ENCODE assay signal across 10 cellular contexts in the genomic region with DNA sequence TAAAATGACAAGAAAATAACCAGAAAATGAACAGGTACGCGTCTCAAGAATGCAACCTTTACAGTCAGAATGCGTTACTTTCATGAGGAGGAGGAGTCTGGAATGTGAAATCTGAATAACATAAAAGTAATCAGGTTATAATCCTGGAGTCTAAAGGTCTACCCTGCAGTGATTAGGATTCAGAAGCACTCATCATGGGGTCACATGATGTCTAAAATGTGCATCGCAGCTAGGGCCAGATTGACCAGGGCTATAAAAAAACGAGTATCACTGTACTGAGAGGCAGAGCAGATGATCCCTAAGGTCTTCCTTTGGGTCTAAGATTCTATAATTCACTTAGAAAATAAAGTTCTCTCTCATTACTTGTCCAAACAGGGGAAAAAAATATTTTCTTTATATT.
"Had no signal": no experiment of that assay in that cellular context is flagged by ENCODE, and none has a peak within 500 bp of the region (broad histone marks: within the 10 kb centered on the region; RNA-seq: fewer than 3 reads in every experiment).

No MANE protein-coding gene starts in this region.

- FAIRE-seq: HepG2 had no signal

- H3K27me3 Mint-ChIP-seq: IgD-negative memory B cell had no signal

- ATAC-seq: HCT116, HepG2 had no signal

- H3K4me1 ChIP-seq: HAP-1 had no signal

- H3K9ac ChIP-seq: GM23248 had no signal

- H3K27ac ChIP-seq: GM23248, HL-60 had no signal

- H3K4me3 ChIP-seq: GM23248, HAP-1 had no signal

- H3K9me3 Mint-ChIP-seq: HFFc6, IgD-negative memory B cell had no signal

- H3K9me3 ChIP-seq: HAP-1 had no signal

- H3K4me3 Mint-ChIP-seq: HFFc6, IgD-negative memory B cell had no signal

- H3K27ac Mint-ChIP-seq: HFFc6, IgD-negative memory B cell had no signal

- DNase-seq: GM23248, GOT3, H7, HFFc6, KG1 had no signal

- H2AFZ ChIP-seq: GM23248 had no signal
